In the genomic region with DNA sequence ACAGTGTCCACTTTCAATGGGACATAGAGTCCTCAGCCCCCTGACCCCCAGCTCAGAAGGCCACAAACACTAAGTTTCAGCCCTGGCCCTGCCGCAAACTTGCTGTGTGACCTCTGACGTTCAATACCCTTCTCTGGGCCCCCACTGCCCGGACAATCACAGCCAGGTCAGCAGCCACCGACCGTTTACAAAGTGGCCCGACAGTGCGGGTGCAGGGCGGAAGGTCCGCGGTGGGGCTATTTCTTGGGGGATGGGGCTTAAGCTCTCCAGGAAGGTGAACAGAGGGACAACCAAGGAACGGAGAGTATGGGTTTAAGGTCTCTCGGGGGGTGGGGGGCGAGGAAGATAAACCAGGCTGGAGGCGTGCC, we compare ENCODE assay signal across 1 cellular context.
TF ChIP-seq lines count a peak whose summit lies in the region.

No MANE protein-coding gene starts in this region.

TF ChIP-seq in GM12878, 131 proteins besides CTCF, POLR2A, EP300 and RAD21:
- TF ChIP-seq NFYA (IDR thresholded peaks at IDR 0.05; ENCODE audit: borderline replicate concordance, low read depth, low read length) (no peak), MXI1 (IDR thresholded peaks at IDR 0.05; ENCODE audit: low read depth, low read length) (no peak), SREBF1 (IDR thresholded peaks at IDR 0.05; ENCODE audit: low read length) (no peak), ZBED1 (IDR thresholded peaks at IDR 0.05; ENCODE audit: borderline replicate concordance) (no peak), BHLHE40 (IDR thresholded peaks at IDR 0.05; ENCODE audit: borderline replicate concordance in 1 of 2, low read depth in 2 of 2, low read length in 1 of 2) (no peak), MEF2B (IDR thresholded peaks at IDR 0.05; ENCODE audit: partially characterized antibody, poor library complexity, severe bottlenecking) (no peak), RAD51 (IDR thresholded peaks at IDR 0.05) (no peak), NFXL1 (IDR thresholded peaks at IDR 0.05; ENCODE audit: borderline replicate concordance) (no peak), CBX3 (IDR thresholded peaks at IDR 0.05; ENCODE audit: borderline replicate concordance, low read depth) (no peak), HCFC1 (IDR thresholded peaks at IDR 0.05; ENCODE audit: low read length) (no peak), SIX5 (IDR thresholded peaks at IDR 0.05; ENCODE audit: low read depth, low read length, severe bottlenecking) (no peak), BMI1 (IDR thresholded peaks at IDR 0.05; ENCODE audit: borderline replicate concordance) (no peak), TCF7 (IDR thresholded peaks at IDR 0.05; ENCODE audit: borderline replicate concordance) (no peak), SMAD5 (IDR thresholded peaks at IDR 0.05; ENCODE audit: low read depth) (no peak), RBBP5 (conservative IDR thresholded peaks at IDR 0.05) (no peak), SIN3A (IDR thresholded peaks at IDR 0.05; ENCODE audit: low read depth, low read length) (no peak), MYC (IDR thresholded peaks at IDR 0.05; ENCODE audit: insufficient read depth, insufficient read length, insufficient replicate concordance, low read length, severe bottlenecking) (no peak)
- TF ChIP-seq, protein P1, sequence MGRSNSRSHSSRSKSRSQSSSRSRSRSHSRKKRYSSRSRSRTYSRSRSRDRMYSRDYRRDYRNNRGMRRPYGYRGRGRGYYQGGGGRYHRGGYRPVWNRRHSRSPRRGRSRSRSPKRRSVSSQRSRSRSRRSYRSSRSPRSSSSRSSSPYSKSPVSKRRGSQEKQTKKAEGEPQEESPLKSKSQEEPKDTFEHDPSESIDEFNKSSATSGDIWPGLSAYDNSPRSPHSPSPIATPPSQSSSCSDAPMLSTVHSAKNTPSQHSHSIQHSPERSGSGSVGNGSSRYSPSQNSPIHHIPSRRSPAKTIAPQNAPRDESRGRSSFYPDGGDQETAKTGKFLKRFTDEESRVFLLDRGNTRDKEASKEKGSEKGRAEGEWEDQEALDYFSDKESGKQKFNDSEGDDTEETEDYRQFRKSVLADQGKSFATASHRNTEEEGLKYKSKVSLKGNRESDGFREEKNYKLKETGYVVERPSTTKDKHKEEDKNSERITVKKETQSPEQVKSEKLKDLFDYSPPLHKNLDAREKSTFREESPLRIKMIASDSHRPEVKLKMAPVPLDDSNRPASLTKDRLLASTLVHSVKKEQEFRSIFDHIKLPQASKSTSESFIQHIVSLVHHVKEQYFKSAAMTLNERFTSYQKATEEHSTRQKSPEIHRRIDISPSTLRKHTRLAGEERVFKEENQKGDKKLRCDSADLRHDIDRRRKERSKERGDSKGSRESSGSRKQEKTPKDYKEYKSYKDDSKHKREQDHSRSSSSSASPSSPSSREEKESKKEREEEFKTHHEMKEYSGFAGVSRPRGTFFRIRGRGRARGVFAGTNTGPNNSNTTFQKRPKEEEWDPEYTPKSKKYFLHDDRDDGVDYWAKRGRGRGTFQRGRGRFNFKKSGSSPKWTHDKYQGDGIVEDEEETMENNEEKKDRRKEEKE (IDR thresholded peaks at IDR 0.05): no peak
- TF ChIP-seq, protein P2, sequence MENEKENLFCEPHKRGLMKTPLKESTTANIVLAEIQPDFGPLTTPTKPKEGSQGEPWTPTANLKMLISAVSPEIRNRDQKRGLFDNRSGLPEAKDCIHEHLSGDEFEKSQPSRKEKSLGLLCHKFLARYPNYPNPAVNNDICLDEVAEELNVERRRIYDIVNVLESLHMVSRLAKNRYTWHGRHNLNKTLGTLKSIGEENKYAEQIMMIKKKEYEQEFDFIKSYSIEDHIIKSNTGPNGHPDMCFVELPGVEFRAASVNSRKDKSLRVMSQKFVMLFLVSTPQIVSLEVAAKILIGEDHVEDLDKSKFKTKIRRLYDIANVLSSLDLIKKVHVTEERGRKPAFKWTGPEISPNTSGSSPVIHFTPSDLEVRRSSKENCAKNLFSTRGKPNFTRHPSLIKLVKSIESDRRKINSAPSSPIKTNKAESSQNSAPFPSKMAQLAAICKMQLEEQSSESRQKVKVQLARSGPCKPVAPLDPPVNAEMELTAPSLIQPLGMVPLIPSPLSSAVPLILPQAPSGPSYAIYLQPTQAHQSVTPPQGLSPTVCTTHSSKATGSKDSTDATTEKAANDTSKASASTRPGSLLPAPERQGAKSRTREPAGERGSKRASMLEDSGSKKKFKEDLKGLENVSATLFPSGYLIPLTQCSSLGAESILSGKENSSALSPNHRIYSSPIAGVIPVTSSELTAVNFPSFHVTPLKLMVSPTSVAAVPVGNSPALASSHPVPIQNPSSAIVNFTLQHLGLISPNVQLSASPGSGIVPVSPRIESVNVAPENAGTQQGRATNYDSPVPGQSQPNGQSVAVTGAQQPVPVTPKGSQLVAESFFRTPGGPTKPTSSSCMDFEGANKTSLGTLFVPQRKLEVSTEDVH (IDR thresholded peaks at IDR 0.05; ENCODE audit: low read depth, partially characterized antibody): no peak
